ENCODE assay signal across 9 cellular contexts in genomic region chr3:49867871-49868321, GRCh38. TPM values are rescaled to one million over a fixed set of nuclear protein-coding genes. Genes with fewer than 3 reads are reported as not detected.
DNase-seq lines count a peak whose midpoint lies in the region; TF ChIP-seq lines count a peak whose summit lies in the region.
"Had no signal": no experiment of that assay in that cellular context is flagged by ENCODE, and none has a peak within 500 bp of the region (broad histone marks: within the 10 kb centered on the region; RNA-seq: fewer than 3 reads in every experiment).

No MANE protein-coding gene starts in this region.

- H3K4me1 ChIP-seq in SJCRH30 = no peaks in the 10 kb centered on the region

- peaks cover 17% of the 10 kb centered on the region for H3K27me3 Mint-ChIP-seq in activated naive CD4-positive, alpha-beta T cell treated with anti-CD3 and anti-CD28 coated beads, Interleukin-2, amount 50 U/mL, for 24 hours
- H3K27me3 Mint-ChIP-seq in stimulated activated naive CD8-positive, alpha-beta T cell treated with anti-CD3 and anti-CD28 coated beads, Interleukin-15, Interleukin-2, amounts not matched to agents 100 ng/mL and 50 ng/mL, for 24 hours = peaks cover 39% of the 10 kb centered on the region

- H3K4me3 ChIP-seq in SJCRH30 (no peak overlapping the region), fibroblast of mammary gland (ENCODE audit: control insufficient read depth, low read depth, low read length) (no peak overlapping the region)

- no peak for DNase-seq in activated naive CD4-positive, alpha-beta T cell treated with anti-CD3 and anti-CD28 coated beads, Interleukin-2, amount 50 U/mL, for 16 hours
- peak; percentile 54 to 67 for DNase-seq in SJCRH30
- DNase-seq in fibroblast of mammary gland (ENCODE audit: low read depth) = peak; percentile 41
- DNase-seq in anterior cingulate cortex (lab: John Stamatoyannopoulos, UW) = no peak
- DNase-seq in NCI-H446 (lab: John Stamatoyannopoulos, UW) = no peak
- DNase-seq in NCI-H1930 (lab: John Stamatoyannopoulos, UW) = no peak

- H3K27ac ChIP-seq in SJCRH30 = no peak overlapping the region

- peak overlapping the region; percentile 47 for H3K4me3 Mint-ChIP-seq in activated naive CD4-positive, alpha-beta T cell treated with anti-CD3 and anti-CD28 coated beads, Interleukin-2, amount 50 U/mL, for 24 hours
- peak overlapping the region; percentile 2 for H3K4me3 Mint-ChIP-seq in stimulated activated naive CD8-positive, alpha-beta T cell treated with anti-CD3 and anti-CD28 coated beads, Interleukin-15, Interleukin-2, amounts not matched to agents 100 ng/mL and 50 ng/mL, for 24 hours

- H3K27ac Mint-ChIP-seq in activated naive CD4-positive, alpha-beta T cell treated with anti-CD3 and anti-CD28 coated beads, Interleukin-2, amount 50 U/mL, for 24 hours = no peak overlapping the region
- H3K27ac Mint-ChIP-seq in stimulated activated naive CD8-positive, alpha-beta T cell treated with anti-CD3 and anti-CD28 coated beads, Interleukin-15, Interleukin-2, amounts not matched to agents 100 ng/mL and 50 ng/mL, for 24 hours = no peak overlapping the region

- H3K36me3 Mint-ChIP-seq in activated naive CD4-positive, alpha-beta T cell treated with anti-CD3 and anti-CD28 coated beads, Interleukin-2, amount 50 U/mL, for 24 hours = no peaks in the 10 kb centered on the region
- H3K36me3 Mint-ChIP-seq in stimulated activated naive CD8-positive, alpha-beta T cell treated with anti-CD3 and anti-CD28 coated beads, Interleukin-15, Interleukin-2, amounts not matched to agents 100 ng/mL and 50 ng/mL, for 24 hours (ENCODE audit: low read depth) = no peaks in the 10 kb centered on the region

- no peaks in the 10 kb centered on the region for H3K9me3 Mint-ChIP-seq in activated naive CD4-positive, alpha-beta T cell treated with anti-CD3 and anti-CD28 coated beads, Interleukin-2, amount 50 U/mL, for 24 hours
- H3K9me3 Mint-ChIP-seq in stimulated activated naive CD8-positive, alpha-beta T cell treated with anti-CD3 and anti-CD28 coated beads, Interleukin-15, Interleukin-2, amounts not matched to agents 100 ng/mL and 50 ng/mL, for 24 hours = no peaks in the 10 kb centered on the region

- no peak for TF ChIP-seq CTCF in fibroblast of mammary gland (conservative IDR thresholded peaks at IDR 0.05; ENCODE audit: control insufficient read depth, insufficient read depth, low read depth, low read length)

- no peaks in the 10 kb centered on the region for H3K9me3 ChIP-seq in SJCRH30 (replicated peaks)

- H3K27me3 ChIP-seq in SJCRH30 = peaks cover 3% of the 10 kb centered on the region; the same call in 1 of the 2 replicates

- no peaks in the 10 kb centered on the region for H3K4me1 Mint-ChIP-seq in activated naive CD4-positive, alpha-beta T cell treated with anti-CD3 and anti-CD28 coated beads, Interleukin-2, amount 50 U/mL, for 24 hours
- peaks cover 7% of the 10 kb centered on the region for H3K4me1 Mint-ChIP-seq in stimulated activated naive CD8-positive, alpha-beta T cell treated with anti-CD3 and anti-CD28 coated beads, Interleukin-15, Interleukin-2, amounts not matched to agents 100 ng/mL and 50 ng/mL, for 24 hours (ENCODE audit: low read depth)

- no peaks in the 10 kb centered on the region for H3K36me3 ChIP-seq in SJCRH30

RNA-seq across cellular contexts. Expression of gene CAMKV, which starts 1.8 kb away (rescaled TPM):
- total RNA-seq in SJCRH30 (2014; rRNA removed; shearing (Covaris generic)) = not detected in 2 replicates
- total RNA-seq: T-helper 1 cell treated with Interleukin-12 subunit alpha and Interleukin-12 subunit beta and Interleukin-4 antibody, amounts not matched to agents 30 ng/mL and 1 ng/mL, for 36 hours had no signal

RNA-seq across cellular contexts. Expression of gene TRAIP, which starts 11.5 kb away (rescaled TPM):
- 14.5 and 15.6 TPM in 2 replicates for total RNA-seq in SJCRH30 (2014; rRNA removed; shearing (Covaris generic))

RNA-seq across cellular contexts. Expression of gene MST1R, which starts 35.8 kb away (rescaled TPM):
- not detected in 2 replicates for total RNA-seq in SJCRH30 (2014; rRNA removed; shearing (Covaris generic))

RNA-seq across cellular contexts. Expression of gene UBA7, which starts 54.1 kb away (rescaled TPM):
- 0.85 and 0.99 TPM in 2 replicates for total RNA-seq in SJCRH30 (2014; rRNA removed; shearing (Covaris generic))

Comparison
In these comparisons a context has a peak if more than half of its experiments do, and no peak if none do; other contexts are left out.
1. DNase-seq: peak in SJCRH30 (2 of 2) and fibroblast of mammary gland (single experiment); none in activated naive CD4-positive, alpha-beta T cell treated with anti-CD3 and anti-CD28 coated beads, Interleukin-2, amount 50 U/mL, for 16 hours (single experiment), anterior cingulate cortex (0 of 58), NCI-H446 (0 of 2) and NCI-H1930 (0 of 2).